In genomic region chr15:74308643-74308945, GRCh38 we compare ENCODE assay signal across 23 cellular contexts. TPM values are rescaled to one million over a fixed set of nuclear protein-coding genes. Genes with fewer than 3 reads are reported as not detected.
DNase-seq lines count a peak whose midpoint lies in the region; ATAC-seq and TF ChIP-seq lines count a peak whose summit lies in the region.
"Had no signal": no experiment of that assay in that cellular context is flagged by ENCODE, and none has a peak within 500 bp of the region (broad histone marks: within the 10 kb centered on the region; RNA-seq: fewer than 3 reads in every experiment).

No MANE protein-coding gene starts in this region.

- H3K4me3 Mint-ChIP-seq in nephron (no peak overlapping the region), progenitor cell of endocrine pancreas (ENCODE audit: low read depth) (no peak overlapping the region)
- H3K4me3 Mint-ChIP-seq: B cell; CD8-positive, alpha-beta T cell had no signal

- no peaks in the 10 kb centered on the region for H3K27me3 ChIP-seq in WERI-Rb-1 (ENCODE audit: insufficient read depth, low read depth, severe bottlenecking)

- H3K27ac Mint-ChIP-seq in nephron, result peak overlapping the region; percentile 73 to 88 (median 75)
- H3K27ac Mint-ChIP-seq in progenitor cell of endocrine pancreas, result peak overlapping the region; percentile 45
- H3K27ac Mint-ChIP-seq: B cell; CD8-positive, alpha-beta T cell had no signal

- no peaks in the 10 kb centered on the region for H3K9me3 ChIP-seq in WERI-Rb-1 (ENCODE audit: severe bottlenecking)
- H3K9me3 ChIP-seq: Caco-2, SJSA1 had no signal

- no peak overlapping the region for H3K4me3 ChIP-seq in WERI-Rb-1 (ENCODE audit: low read depth, low read length)
- H3K4me3 ChIP-seq: SJSA1 had no signal

- TF ChIP-seq CTCF in WERI-Rb-1 (IDR thresholded peaks at IDR 0.05; ENCODE audit: low read depth, low read length), result no peak
- no peak for TF ChIP-seq CTCF in nephron (IDR thresholded peaks at IDR 0.05; ENCODE audit: unreplicated experiment in 3 of 3)
- TF ChIP-seq CTCF in progenitor cell of endocrine pancreas (IDR thresholded peaks at IDR 0.05; ENCODE audit: unreplicated experiment), result no peak

- H3K27ac ChIP-seq in WERI-Rb-1, result peak overlapping the region; percentile 81
- H3K27ac ChIP-seq: 22Rv1, C4-2B, SJSA1 had no signal

- H3K27me3 Mint-ChIP-seq in nephron (ENCODE audit: low read depth) (peaks cover 31% of the 10 kb centered on the region), progenitor cell of endocrine pancreas (peaks cover 67% of the 10 kb centered on the region)

- no peak for ATAC-seq in HG03175 (IDR thresholded peaks at IDR 0.05; ENCODE audit: unreplicated experiment)
- ATAC-seq: CD8-positive, alpha-beta T cell had no signal

- H3K36me3 ChIP-seq in WERI-Rb-1, result no peaks in the 10 kb centered on the region
- H3K36me3 ChIP-seq: SJSA1 had no signal

- no peaks in the 10 kb centered on the region for H3K9me3 Mint-ChIP-seq in nephron
- no peaks in the 10 kb centered on the region for H3K9me3 Mint-ChIP-seq in progenitor cell of endocrine pancreas (ENCODE audit: low read depth)
- H3K9me3 Mint-ChIP-seq: CD8-positive, alpha-beta T cell had no signal

- DNase-seq in NCI-H524 (lab: John Stamatoyannopoulos, UW) (peak; percentile 92 to 95), NCI-H524 treated with DMSO at 0.1 percent for 48 hours (lab: John Stamatoyannopoulos, UW) (no peak), WERI-Rb-1 (no peak), progenitor cell of endocrine pancreas (ENCODE audit: low spot score, unreplicated experiment) (no peak), NCI-H1417 (lab: John Stamatoyannopoulos, UW) (no peak)
- no peak for DNase-seq in stimulated activated CD4-positive, alpha-beta T cell treated with anti-CD3 and anti-CD28 coated beads, Interleukin-4, amount 100 ng/mL, for 4 hours
- DNase-seq: Caco-2; CD8-positive, alpha-beta T cell; HCEC 1CT; IMR-90; KG1; NCI-H1048; NCI-H2171 treated with DMSO at 0.1 percent for 48 hours; NCI-H345; NCI-H510A treated with DMSO at 0.1 percent for 48 hours; NCI-H774; PC-3 had no signal

- H3K36me3 Mint-ChIP-seq in nephron (ENCODE audit: low read depth), result no peaks in the 10 kb centered on the region
- H3K36me3 Mint-ChIP-seq in progenitor cell of endocrine pancreas (ENCODE audit: insufficient read depth), result no peaks in the 10 kb centered on the region
- H3K36me3 Mint-ChIP-seq: CD8-positive, alpha-beta T cell had no signal

- H3K4me1 Mint-ChIP-seq in nephron (peaks cover 82% of the 10 kb centered on the region), progenitor cell of endocrine pancreas (ENCODE audit: low read depth) (peaks cover 46% of the 10 kb centered on the region)
- H3K4me1 Mint-ChIP-seq: B cell had no signal

RNA-seq across cellular contexts. Expression of gene CYP11A1, which starts 58.9 kb away (rescaled TPM):
- 1.6 and 2.0 TPM in 2 replicates for total RNA-seq in progenitor cell of endocrine pancreas
- total RNA-seq: B cell; Caco-2; CD8-positive, alpha-beta T cell had no signal

Comparison
In these comparisons a context has a peak if more than half of its experiments do, and no peak if none do; other contexts are left out.
1. DNase-seq: peak in NCI-H524 (2 of 2); none in NCI-H524 treated with DMSO at 0.1 percent for 48 hours (single experiment), WERI-Rb-1 (single experiment), progenitor cell of endocrine pancreas (single experiment), stimulated activated CD4-positive, alpha-beta T cell treated with anti-CD3 and anti-CD28 coated beads, Interleukin-4, amount 100 ng/mL, for 4 hours (0 of 2) and NCI-H1417 (0 of 3).